8 cellular contexts compared by ENCODE assay signal in the genomic region with DNA sequence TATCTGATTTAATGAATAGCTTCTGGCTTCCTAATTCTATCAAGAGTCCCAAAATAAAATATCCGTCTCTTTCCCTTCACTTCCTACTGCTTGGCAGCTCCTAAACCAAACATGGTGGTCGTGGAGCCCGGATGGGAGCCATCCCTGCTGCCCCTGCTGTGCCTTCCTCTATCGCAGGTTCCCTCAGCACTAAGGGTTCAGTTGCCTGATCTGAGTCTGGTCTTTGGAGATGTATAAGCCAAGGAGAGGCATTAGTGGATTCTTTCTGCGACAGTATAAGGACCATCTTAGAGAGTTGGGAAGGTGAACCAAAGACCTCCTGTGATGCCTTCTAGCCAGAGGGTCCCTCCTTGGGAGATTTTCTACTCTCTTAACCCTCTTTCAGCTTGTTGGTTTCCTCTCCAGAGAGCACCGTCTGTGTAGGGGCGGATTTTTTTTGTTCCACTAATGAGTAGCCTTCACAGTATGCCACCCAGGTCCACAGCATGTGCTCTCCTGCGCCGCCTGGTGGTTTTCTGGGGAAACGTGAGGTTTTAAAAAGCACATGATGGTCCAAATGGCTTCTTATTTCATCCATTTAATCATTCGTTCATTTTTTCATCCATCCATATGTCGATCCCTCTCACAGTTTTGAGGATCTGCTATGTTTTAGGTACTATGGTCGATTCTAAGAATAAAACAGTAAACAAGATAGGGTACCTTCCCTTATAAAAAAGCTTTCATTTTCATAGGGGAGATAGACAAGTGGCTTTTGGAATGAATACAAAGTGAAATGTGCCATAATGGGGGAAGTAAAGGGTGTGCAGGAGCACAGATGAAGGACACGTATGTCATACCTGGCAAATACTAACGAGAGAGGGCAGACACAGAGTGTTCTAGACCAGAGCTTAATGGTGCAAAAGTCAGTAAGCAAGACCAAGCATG.
A peak's percentile ranks its signal among the peaks of the same experiment; 100 is the strongest.
DNase-seq lines count a peak whose midpoint lies in the region; ATAC-seq and TF ChIP-seq lines count a peak whose summit lies in the region.

No MANE protein-coding gene starts in this region.

- H3K36me3 ChIP-seq in neural cell (ENCODE audit: insufficient read depth, low read length) (no peaks in the 10 kb centered on the region), upper lobe of left lung (no peaks in the 10 kb centered on the region)

- TF ChIP-seq RAD21 in neural cell (conservative IDR thresholded peaks at IDR 0.05): peak; percentile 77

- H3K4me3 ChIP-seq in fibroblast of pulmonary artery (replicated peaks; ENCODE audit: low read depth, low read length) (no peak overlapping the region), neural cell (ENCODE audit: low read length) (no peak overlapping the region), upper lobe of left lung (no peak overlapping the region)

- H2AFZ ChIP-seq in neural cell (ENCODE audit: low read depth, low read length): no peak overlapping the region

- TF ChIP-seq EP300 in neural cell (conservative IDR thresholded peaks at IDR 0.05; ENCODE audit: poor library complexity, severe bottlenecking): no peak
- no peak for TF ChIP-seq EP300 in upper lobe of left lung (IDR thresholded peaks at IDR 0.05)

- no peaks in the 10 kb centered on the region for H3K79me2 ChIP-seq in neural cell (replicated peaks; ENCODE audit: insufficient read depth, low read length)

- H3K9me3 ChIP-seq in neural cell (ENCODE audit: low read length) (no peaks in the 10 kb centered on the region), upper lobe of left lung (no peaks in the 10 kb centered on the region)

- no peaks in the 10 kb centered on the region for H4K20me1 ChIP-seq in neural cell (ENCODE audit: insufficient read depth)

- H3F3A ChIP-seq in neural cell (ENCODE audit: insufficient read depth, low read length, poor library complexity, severe bottlenecking): no peaks in the 10 kb centered on the region

- H3K4me1 ChIP-seq in upper lobe of left lung: no peaks in the 10 kb centered on the region

- no peak overlapping the region for H3K27ac ChIP-seq in neural cell (ENCODE audit: low read length)
- H3K27ac ChIP-seq in upper lobe of left lung: no peak overlapping the region

- no peak overlapping the region for H3K4me2 ChIP-seq in neural cell (ENCODE audit: low read length)

- peak; percentile 91 for TF ChIP-seq CTCF in fibroblast of pulmonary artery (IDR thresholded peaks at IDR 0.05; ENCODE audit: low read length, missing control alignments)
- peak; percentile 85 for TF ChIP-seq CTCF in neural cell (IDR thresholded peaks at IDR 0.05; ENCODE audit: poor library complexity, severe bottlenecking)
- peak; percentile 32 to 69 (median 57) for TF ChIP-seq CTCF in upper lobe of left lung (IDR thresholded peaks at IDR 0.05)

- H3K9me2 ChIP-seq in neural cell (ENCODE audit: insufficient read depth, low read length): no peaks in the 10 kb centered on the region

- H3K27me3 ChIP-seq in neural cell (ENCODE audit: insufficient read depth, low read depth, low read length) (no peaks in the 10 kb centered on the region), upper lobe of left lung (no peaks in the 10 kb centered on the region)

- ATAC-seq in upper lobe of left lung (ENCODE audit: low FRiP score in 2 of 2) (peak; percentile 65 to 73), GM21786 (IDR thresholded peaks at IDR 0.05; ENCODE audit: unreplicated experiment) (no peak)

- H3K9ac ChIP-seq in neural cell (ENCODE audit: low read length): no peak overlapping the region

- TF ChIP-seq POLR2A in upper lobe of left lung (IDR thresholded peaks at IDR 0.05): no peak

- 29 to 30% methylated on average over 15 of the region's 15 CpGs for WGBS in upper lobe of left lung, 2 donors

- DNase-seq in CD1c-positive myeloid dendritic cell (ENCODE audit: extremely low spot score) (peak; percentile 53), HCEC 1CT (peak; percentile 32), NCI-H446 treated with DMSO at 0.1 percent for 48 hours (lab: John Stamatoyannopoulos, UW) (peak; percentile 56), fibroblast of pulmonary artery (ENCODE audit: low read depth) (peak; percentile 56), upper lobe of left lung (peak in 1 of 2 donors; percentile 50)
- DNase-seq in activated CD8-positive, alpha-beta memory T cell treated with anti-CD3 and anti-CD28 coated beads for 48 hours (ENCODE audit: low read depth in 2 of 3, low spot score in 2 of 3): peak; percentile 12 to 50 (median 31)

TF ChIP-seq in neural cell, 6 proteins besides CTCF, POLR2A, EP300 and RAD21:
- TF ChIP-seq POLR2AphosphoS5 (IDR thresholded peaks at IDR 0.05): no peak
- TF ChIP-seq SMC3 (conservative IDR thresholded peaks at IDR 0.05; ENCODE audit: poor library complexity): peak; percentile 92
- peak; percentile 29 for TF ChIP-seq MXI1 (conservative IDR thresholded peaks at IDR 0.05; ENCODE audit: poor library complexity, severe bottlenecking)
- TF ChIP-seq REST (IDR thresholded peaks at IDR 0.05; ENCODE audit: borderline replicate concordance): peak; percentile 22
- TF ChIP-seq EZH2 (IDR thresholded peaks at IDR 0.05; ENCODE audit: borderline replicate concordance, insufficient read depth, low read length, poor library complexity, severe bottlenecking): no peak
